19 cellular contexts compared by ENCODE assay signal in genomic region chr1:76933847-76934657, GRCh38.
A peak's percentile ranks its signal among the peaks of the same experiment; 100 is the strongest.
DNase-seq lines count a peak whose midpoint lies in the region; ATAC-seq, FAIRE-seq and TF ChIP-seq lines count a peak whose summit lies in the region.
"Had no signal": no experiment of that assay in that cellular context is flagged by ENCODE, and none has a peak within 500 bp of the region (broad histone marks: within the 10 kb centered on the region; RNA-seq: fewer than 3 reads in every experiment).

No MANE protein-coding gene starts in this region.

- ATAC-seq in PC-3 (no peak), HG03159 (IDR thresholded peaks at IDR 0.05; ENCODE audit: unreplicated experiment) (no peak), HG03378 (IDR thresholded peaks at IDR 0.05; ENCODE audit: unreplicated experiment) (no peak)
- ATAC-seq: natural killer cell; stimulated activated naive CD8-positive, alpha-beta T cell treated with anti-CD3 and anti-CD28 coated beads, Interleukin-15, Interleukin-2, amounts not matched to agents 100 U/mL and 50 U/mL, for 24 hours had no signal

- FAIRE-seq in GM18507 (lab: Jason Lieb, UNC), result peak; percentile 35
- peak; percentile 41 for FAIRE-seq in keratinocyte (lab: Jason Lieb, UNC)
- FAIRE-seq: endothelial cell of umbilical vein, H54 had no signal

- intact Hi-C loops in PC-3 (cut with micrococcal nuclease), result no loop called here

- H3K27me3 ChIP-seq in PC-3 (ENCODE audit: low read length), result no peaks in the 10 kb centered on the region
- H3K27me3 ChIP-seq in keratinocyte (ENCODE audit: control insufficient read depth, extremely low read depth, insufficient read depth, low read length), result no peaks in the 10 kb centered on the region
- H3K27me3 ChIP-seq: sigmoid colon had no signal

- no peak for DNase-seq in GM18507 (ENCODE audit: extremely low spot score, insufficient read length, low read depth)
- peak; percentile 79 for DNase-seq in NCI-H1105 treated with DMSO at 0.1 percent for 48 hours (lab: John Stamatoyannopoulos, UW)
- DNase-seq in PC-3, result no peak
- DNase-seq in keratinocyte (ENCODE audit: low read depth, low spot score), result no peak
- no peak for DNase-seq in NCI-H1092 (lab: John Stamatoyannopoulos, UW)
- no peak for DNase-seq in cortex of kidney (lab: John Stamatoyannopoulos, UW)
- DNase-seq: activated CD4-positive, CD25-positive, alpha-beta regulatory T cell; activated naive CD4-positive, alpha-beta T cell treated with anti-CD3 and anti-CD28 coated beads, Interleukin-2, amount 50 U/mL, for 16 hours; AML-193; central memory CD4-positive, alpha-beta T cell; DMS79; natural killer cell; sigmoid colon; stimulated activated naive CD8-positive, alpha-beta T cell treated with anti-CD3 and anti-CD28 coated beads, Interleukin-15, Interleukin-2, amounts not matched to agents 100 U/mL and 50 U/mL, for 24 hours had no signal

- H3K4me1 ChIP-seq in PC-3 (ENCODE audit: insufficient read depth, low read length) (no peaks in the 10 kb centered on the region), keratinocyte (ENCODE audit: control insufficient read depth, extremely low read depth, insufficient read depth, low read length) (peaks cover 10% of the 10 kb centered on the region)
- H3K4me1 ChIP-seq: sigmoid colon had no signal

- H3K36me3 ChIP-seq in PC-3 (ENCODE audit: low read depth, low read length), result no peaks in the 10 kb centered on the region
- H3K36me3 ChIP-seq in keratinocyte (ENCODE audit: control insufficient read depth in 2 of 2, extremely low read depth in 1 of 2, insufficient read depth in 2 of 2, low read length in 2 of 2), result no peaks in the 10 kb centered on the region
- H3K36me3 ChIP-seq: sigmoid colon had no signal

- dilution Hi-C loops in keratinocyte (cut with MboI; ENCODE audit: extremely low pct_ligation_motif_present, low sequenced_read_pairs), result no loop called here

- H3K79me2 ChIP-seq in PC-3 (ENCODE audit: low read length), result no peaks in the 10 kb centered on the region
- H3K79me2 ChIP-seq in keratinocyte (ENCODE audit: control insufficient read depth, insufficient read depth, low read length), result no peaks in the 10 kb centered on the region

- no peak overlapping the region for H3K4me2 ChIP-seq in PC-3 (ENCODE audit: low read length)
- peak overlapping the region; percentile 51 for H3K4me2 ChIP-seq in keratinocyte (ENCODE audit: control insufficient read depth, extremely low read depth, insufficient read depth, low read depth, low read length)

- BruUV-seq in PC-3 (replicated peaks; lab: Mats Ljungman, UMichigan), result no TSS peak

- H2AFZ ChIP-seq in PC-3 (ENCODE audit: low read length) (peak overlapping the region; percentile 54; the same call in 1 of the 2 replicates), keratinocyte (ENCODE audit: control insufficient read depth, low read length) (peak overlapping the region; percentile 79)

- TF ChIP-seq CTCF in PC-3 (conservative IDR thresholded peaks at IDR 0.05; ENCODE audit: low read depth, low read length) (no peak), keratinocyte (optimal IDR thresholded peaks at IDR 0.05 in 1 of 3, IDR thresholded peaks at IDR 0.05 in 1 of 3, conservative IDR thresholded peaks at IDR 0.05 in 1 of 3; ENCODE audit: extremely low read depth in 1 of 3, insufficient read depth in 2 of 3, low read length in 3 of 3) (no peak)

- no peak overlapping the region for H3K4me3 ChIP-seq in PC-3 (ENCODE audit: low read length)
- no peak overlapping the region for H3K4me3 ChIP-seq in keratinocyte (ENCODE audit: control insufficient read depth in 2 of 3, extremely low read depth in 1 of 3, insufficient read depth in 2 of 3, low read depth in 1 of 3, low read length in 3 of 3)
- H3K4me3 ChIP-seq: sigmoid colon, SK-N-MC had no signal

- POLR2A ChIA-PET in PC-3 (lab: Charles Lee; ENCODE audit: unreplicated experiment), result no interaction called here

- H3K9me2 ChIP-seq in PC-3 (replicated peaks; ENCODE audit: low read length), result no peaks in the 10 kb centered on the region

- H3K9ac ChIP-seq in PC-3 (ENCODE audit: low read length), result no peak overlapping the region
- no peak overlapping the region for H3K9ac ChIP-seq in keratinocyte (ENCODE audit: control insufficient read depth, extremely low read depth, insufficient read depth, low read length)

- H3K27ac ChIP-seq in PC-3 (ENCODE audit: low read length) (no peak overlapping the region), keratinocyte (ENCODE audit: control insufficient read depth, insufficient read depth, low read length) (no peak overlapping the region)
- H3K27ac ChIP-seq: sigmoid colon, SK-N-MC had no signal

- H4K20me1 ChIP-seq in PC-3 (ENCODE audit: low read length) (no peaks in the 10 kb centered on the region), keratinocyte (ENCODE audit: control insufficient read depth, extremely low read depth, insufficient read depth, low read length) (no peaks in the 10 kb centered on the region)

- no peaks in the 10 kb centered on the region for H3K9me1 ChIP-seq in keratinocyte (ENCODE audit: control insufficient read depth, extremely low read depth, insufficient read depth, low read length)

- CTCF ChIA-PET in PC-3 (lab: Charles Lee), result no interaction called here

- H3K9me3 ChIP-seq in PC-3 (ENCODE audit: low read length), result no peaks in the 10 kb centered on the region
- no peaks in the 10 kb centered on the region for H3K9me3 ChIP-seq in keratinocyte (ENCODE audit: control insufficient read depth, low read depth, low read length)

- no peaks in the 10 kb centered on the region for H3F3A ChIP-seq in PC-3 (ENCODE audit: low read length, unreplicated experiment)
